In genomic region chr2:154992826-154993225, GRCh38 we compare ENCODE assay signal across 19 cellular contexts.
DNase-seq lines count a peak whose midpoint lies in the region; TF ChIP-seq lines count a peak whose summit lies in the region.
"Had no signal": no experiment of that assay in that cellular context is flagged by ENCODE, and none has a peak within 500 bp of the region (broad histone marks: within the 10 kb centered on the region; RNA-seq: fewer than 3 reads in every experiment).

No MANE protein-coding gene starts in this region.

- TF ChIP-seq CTCF in 22Rv1 (IDR thresholded peaks at IDR 0.05) = no peak

- 0 out of 2 replicates have a peak overlapping the region, but pooled peaks have one; percentile 10 for H3K27ac ChIP-seq in 22Rv1
- H3K27ac ChIP-seq: skin epidermis, uterus had no signal

- DNase-seq in A172 (ENCODE audit: low spot score) (peak; percentile 4), NCI-H2029 treated with DMSO at 0.1 percent for 48 hours (lab: John Stamatoyannopoulos, UW) (peak; percentile 79), dermis microvascular lymphatic vessel endothelial cell (ENCODE audit: low read depth in 2 of 2) (peak; percentile 2 to 3), hypothalamus (lab: John Stamatoyannopoulos, UW) (no peak), cortex of kidney (lab: John Stamatoyannopoulos, UW) (no peak)
- no peak for DNase-seq in stimulated activated naive CD4-positive, alpha-beta T cell treated with Interleukin-2 at 50 U/mL for 16 hours (lab: John Stamatoyannopoulos, UW)
- DNase-seq: activated CD8-positive, alpha-beta memory T cell treated with anti-CD3 and anti-CD28 coated beads for 24 hours; activated gamma-delta T cell; activated naive CD8-positive, alpha-beta T cell treated with anti-CD3 and anti-CD28 coated beads, Interleukin-2, amount 10 ng/mL, durations not matched to agents 7 days and 5 days; activated T-cell treated with anti-CD3 and anti-CD28 coated beads, Interleukin-2, amount 50 U/mL, for 24 hours; CD4-positive, CD25-positive, alpha-beta regulatory T cell; HCEC 1CT; NCI-H1436; NK-92 treated with Interleukin-12 subunit alpha and Interleukin-12 subunit beta, amount 100 ng/mL, for 24 hours; Right ventricle myocardium superior; stimulated activated naive CD8-positive, alpha-beta T cell treated with anti-CD3 and anti-CD28 coated beads, Interleukin-15, amount 100 ng/mL, for 72 hours; uterus had no signal

Comparison
In these comparisons a context has a peak if more than half of its experiments do, and no peak if none do; other contexts are left out.
1. DNase-seq: peak in A172 (single experiment), NCI-H2029 treated with DMSO at 0.1 percent for 48 hours (single experiment) and dermis microvascular lymphatic vessel endothelial cell (2 of 2); none in stimulated activated naive CD4-positive, alpha-beta T cell treated with Interleukin-2 at 50 U/mL for 16 hours (single experiment), hypothalamus (0 of 51) and cortex of kidney (single experiment).